In the genomic region with DNA sequence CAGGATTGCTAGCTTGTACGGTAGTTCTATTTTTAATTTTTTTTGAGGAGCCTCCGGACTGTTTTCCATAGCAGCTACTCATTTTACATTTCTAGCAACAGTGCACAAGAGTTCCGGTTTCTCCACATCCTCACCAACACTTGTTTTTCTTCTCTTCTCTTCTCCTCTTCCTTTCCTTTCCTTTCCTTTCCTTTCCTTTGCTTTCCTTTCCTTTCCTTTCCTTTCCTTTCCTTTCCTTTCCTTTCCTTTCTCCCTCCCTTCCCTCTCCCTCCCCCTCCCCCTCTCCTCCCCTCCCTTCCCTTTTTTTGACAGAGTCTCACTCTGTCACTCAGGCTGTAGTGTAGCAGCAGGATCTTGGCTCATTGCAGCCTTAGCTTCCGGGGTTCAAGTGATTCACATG, we compare ENCODE assay signal across 28 cellular contexts. TPM values are rescaled to one million over a fixed set of nuclear protein-coding genes. Genes with fewer than 3 reads are reported as not detected.
"Had no signal": no experiment of that assay in that cellular context is flagged by ENCODE, and none has a peak within 500 bp of the region (broad histone marks: within the 10 kb centered on the region; RNA-seq: fewer than 3 reads in every experiment).

No MANE protein-coding gene starts in this region.

- H3K4me2 ChIP-seq: hepatocyte had no signal

- H3K4me3 ChIP-seq: colonic mucosa, esophagus muscularis mucosa, gastroesophageal sphincter, heart left ventricle, hepatocyte, left ventricle myocardium inferior, lower lobe of right lung, mucosa of descending colon had no signal

- H3K36me3 ChIP-seq: colonic mucosa, esophagus muscularis mucosa, gastroesophageal sphincter, heart left ventricle, left ventricle myocardium inferior, lower lobe of right lung had no signal

- H3K27ac ChIP-seq: colonic mucosa, esophagus muscularis mucosa, foreskin keratinocyte, gastroesophageal sphincter, heart left ventricle, hepatocyte, left ventricle myocardium inferior, lower lobe of right lung had no signal

- H3K79me2 ChIP-seq: hepatocyte had no signal

- H3K4me1 ChIP-seq: colonic mucosa, esophagus muscularis mucosa, foreskin keratinocyte, gastroesophageal sphincter, heart left ventricle, left ventricle myocardium inferior, lower lobe of right lung had no signal

- ATAC-seq: effector memory CD8-positive, alpha-beta T cell; foreskin keratinocyte; gastroesophageal sphincter; heart left ventricle; left colon; left lobe of liver; lower lobe of right lung; mucosa of descending colon; naive thymus-derived CD8-positive, alpha-beta T cell had no signal

- H2AFZ ChIP-seq: hepatocyte had no signal

- H3K27me3 ChIP-seq: colonic mucosa, esophagus muscularis mucosa, gastroesophageal sphincter, heart left ventricle had no signal

- DNase-seq: colonic mucosa; cortex of kidney; effector CD8-positive, alpha-beta T cell; effector memory CD8-positive, alpha-beta T cell; endodermal cell; heart left ventricle; hypothalamus; immature natural killer cell; islet precursor cell; kidney; kidney glomerular epithelial cell; left colon; left ventricle myocardium inferior; lower lobe of right lung; mucosa of descending colon; naive B cell; naive thymus-derived CD8-positive, alpha-beta T cell had no signal

- FAIRE-seq: endometrium, frontal cortex, kidney had no signal

RNA-seq across cellular contexts. Expression of gene WBP2NL, which starts 9.3 kb away (rescaled TPM):
- total RNA-seq: dermis microvascular lymphatic vessel endothelial cell, endodermal cell, hepatocyte, lung microvascular endothelial cell, mesothelial cell of epicardium, myocyte had no signal
- polyA plus RNA-seq: hepatocyte had no signal

RNA-seq across cellular contexts. Expression of gene SEPTIN3, which starts 38.7 kb away (rescaled TPM):
- total RNA-seq: left lobe of liver, left ventricle myocardium inferior, myocyte had no signal
- polyA plus RNA-seq: immature natural killer cell; naive thymus-derived CD8-positive, alpha-beta T cell had no signal
